In the genomic region with DNA sequence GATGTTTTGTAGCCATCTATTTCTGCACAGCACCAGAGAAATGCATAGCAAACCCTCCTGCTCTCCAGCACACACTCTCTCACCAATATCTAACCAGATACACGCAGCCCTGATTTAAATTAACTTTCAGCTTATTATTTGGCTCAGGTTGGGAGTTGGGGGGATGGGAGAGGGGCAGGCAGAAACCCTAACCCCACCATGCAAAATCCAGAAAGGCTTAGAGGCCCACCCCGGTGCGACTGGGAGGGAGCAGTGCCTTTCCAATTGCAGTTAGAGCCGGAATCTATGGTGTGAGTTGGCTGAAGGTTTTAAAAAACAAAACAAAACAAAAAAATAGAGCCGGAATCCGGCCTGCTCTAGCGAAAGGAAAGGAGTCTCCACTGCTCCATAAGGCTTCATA, we compare ENCODE assay signal across 11 cellular contexts. TPM values are rescaled to one million over a fixed set of nuclear protein-coding genes. Genes with fewer than 3 reads are reported as not detected.
A peak's percentile ranks its signal among the peaks of the same experiment; 100 is the strongest.
DNase-seq lines count a peak whose midpoint lies in the region; ATAC-seq, FAIRE-seq and TF ChIP-seq lines count a peak whose summit lies in the region.
"Had no signal": no experiment of that assay in that cellular context is flagged by ENCODE, and none has a peak within 500 bp of the region (broad histone marks: within the 10 kb centered on the region; RNA-seq: fewer than 3 reads in every experiment).

No MANE protein-coding gene starts in this region.

- TF ChIP-seq RAD21 in A549 (conservative IDR thresholded peaks at IDR 0.05 in 1 of 2, IDR thresholded peaks at IDR 0.05 in 1 of 2), result no peak

- H3K4me2 ChIP-seq in A549, result peak overlapping the region; percentile 89
- H3K4me2 ChIP-seq in hepatocyte, result peak overlapping the region; percentile 93

- H3K4me1 ChIP-seq in A549 (peaks cover 46% of the 10 kb centered on the region), hepatocyte (ENCODE audit: insufficient read depth) (peaks cover 41% of the 10 kb centered on the region), Peyer's patch (peaks cover 10 to 55% (median 27%) of the 10 kb centered on the region in 4 donors)

- peak overlapping the region; percentile 97 to 99 for H3K27ac ChIP-seq in A549
- peak overlapping the region; percentile 98 for H3K27ac ChIP-seq in hepatocyte
- H3K27ac ChIP-seq in Peyer's patch, result no peak overlapping the region

- TF ChIP-seq POLR2A in A549 (IDR thresholded peaks at IDR 0.05; ENCODE audit: low read length) (no peak), GM12891 (IDR thresholded peaks at IDR 0.05; ENCODE audit: low read depth, low read length) (no peak), Peyer's patch (IDR thresholded peaks at IDR 0.05) (no peak)

- H3K27me3 Mint-ChIP-seq in T-helper 17 cell, result peaks cover 79% of the 10 kb centered on the region

- H3K4me3 ChIP-seq in A549, result peak overlapping the region; percentile 80
- H3K4me3 ChIP-seq in hepatocyte, result peak overlapping the region; percentile 69
- H3K4me3 ChIP-seq in Peyer's patch, result no peak overlapping the region

- H3K9me3 ChIP-seq in A549 (no peaks in the 10 kb centered on the region), T-helper 17 cell (ENCODE audit: control insufficient read depth, low read length, poor library complexity, severe bottlenecking) (peaks cover 4% of the 10 kb centered on the region), hepatocyte (ENCODE audit: low read depth) (no peaks in the 10 kb centered on the region), Peyer's patch (no peaks in the 10 kb centered on the region)

- peaks cover 30% of the 10 kb centered on the region for H3K4me1 Mint-ChIP-seq in T-helper 17 cell

- TF ChIP-seq EP300 in A549 (IDR thresholded peaks at IDR 0.05), result no peak

- peaks cover 4% of the 10 kb centered on the region for H3K36me3 Mint-ChIP-seq in T-helper 17 cell (ENCODE audit: low read depth)

- H3K27me3 ChIP-seq in hepatocyte (no peaks in the 10 kb centered on the region), Peyer's patch (peaks cover 0 to 45% of the 10 kb centered on the region in 2 donors)

- H3K4me3 Mint-ChIP-seq in T-helper 17 cell, result peak overlapping the region; percentile 66

- H2AFZ ChIP-seq in hepatocyte, result no peak overlapping the region

- peak overlapping the region; percentile 67 for H3K27ac Mint-ChIP-seq in T-helper 17 cell
- H3K27ac Mint-ChIP-seq: T-helper 1 cell treated with Interleukin-12 subunit alpha and Interleukin-12 subunit beta and Interleukin-4 antibody, amounts not matched to agents 30 μg/mL and 1 μg/mL, for 36 hours had no signal

- POLR2A ChIA-PET in A549 (lab: Yijun Ruan, JAX), result interaction anchor here (0.8 to 2.4 kb wide), 3 partner anchors 53 to 194 kb away, joined by 3 to 7 read pairs (median 5); partner anchors contain the start of gene MALSU1

- FAIRE-seq in A549 (lab: Jason Lieb, UNC), result no peak
- peak; percentile 26 for FAIRE-seq in GM12891 (lab: Jason Lieb, UNC)
- FAIRE-seq: islet of Langerhans had no signal

- H3K36me3 ChIP-seq in hepatocyte (replicated peaks; ENCODE audit: insufficient read depth, low read depth), result no peaks in the 10 kb centered on the region
- no peaks in the 10 kb centered on the region for H3K36me3 ChIP-seq in Peyer's patch

- TF ChIP-seq CTCF in A549 (IDR thresholded peaks at IDR 0.05) (no peak), hepatocyte (IDR thresholded peaks at IDR 0.05; ENCODE audit: poor library complexity) (no peak), Peyer's patch (IDR thresholded peaks at IDR 0.05) (no peak)

- ATAC-seq in A549 (no peak), T-helper 17 cell (no peak), HG02938 (IDR thresholded peaks at IDR 0.05; ENCODE audit: unreplicated experiment) (no peak), HG02642 (IDR thresholded peaks at IDR 0.05; ENCODE audit: poor library complexity, unreplicated experiment) (no peak)

- WGBS in A549 (ENCODE audit: missing lambda C conversion rate), result 3% methylated on average over 7 of the region's 7 CpGs
- 2% methylated on average over 7 of the region's 7 CpGs for WGBS in hepatocyte (ENCODE audit: low lambda C conversion rate, missing lambda C conversion rate)

- DNase-seq in A549 (ENCODE audit: low read depth in 1 of 2, low spot score in 1 of 2), result no peak
- no peak for DNase-seq in GM12891 (ENCODE audit: insufficient read length, low spot score)
- no peak for DNase-seq in T-helper 17 cell
- peak; percentile 10 for DNase-seq in hepatocyte (ENCODE audit: low spot score)
- no peak for DNase-seq in stimulated activated CD4-positive, alpha-beta T cell treated with anti-CD3 and anti-CD28 coated beads, Interleukin-4, amount 100 ng/mL, for 24 hours
- DNase-seq in Peyer's patch, result no peak
- DNase-seq: amniotic stem cell had no signal

- H3K79me2 ChIP-seq in hepatocyte, result peaks cover 77% of the 10 kb centered on the region

- H3K9me2 ChIP-seq in hepatocyte (replicated peaks; ENCODE audit: insufficient read depth), result no peaks in the 10 kb centered on the region

- peaks cover 36% of the 10 kb centered on the region for H4K20me1 ChIP-seq in hepatocyte (ENCODE audit: insufficient read depth, poor library complexity, severe bottlenecking)

- CTCF ChIA-PET in A549 (lab: Yijun Ruan, JAX), result interaction anchor here (0.7 to 1.9 kb wide), 6 partner anchors 14 to 205 kb away, joined by 3 to 11 read pairs (median 4); no protein-coding TSS in a partner anchor

TF ChIP-seq in A549, 52 proteins besides CTCF, POLR2A, EP300 and RAD21:
- TF ChIP-seq ZSCAN20 (CRISPR knock-in tag; IDR thresholded peaks at IDR 0.05), result no peak
- no peak for TF ChIP-seq PHF8 (IDR thresholded peaks at IDR 0.05; ENCODE audit: borderline replicate concordance, low read depth)
- no peak for TF ChIP-seq HEYL (CRISPR knock-in tag; IDR thresholded peaks at IDR 0.05)
- TF ChIP-seq, protein P1, sequence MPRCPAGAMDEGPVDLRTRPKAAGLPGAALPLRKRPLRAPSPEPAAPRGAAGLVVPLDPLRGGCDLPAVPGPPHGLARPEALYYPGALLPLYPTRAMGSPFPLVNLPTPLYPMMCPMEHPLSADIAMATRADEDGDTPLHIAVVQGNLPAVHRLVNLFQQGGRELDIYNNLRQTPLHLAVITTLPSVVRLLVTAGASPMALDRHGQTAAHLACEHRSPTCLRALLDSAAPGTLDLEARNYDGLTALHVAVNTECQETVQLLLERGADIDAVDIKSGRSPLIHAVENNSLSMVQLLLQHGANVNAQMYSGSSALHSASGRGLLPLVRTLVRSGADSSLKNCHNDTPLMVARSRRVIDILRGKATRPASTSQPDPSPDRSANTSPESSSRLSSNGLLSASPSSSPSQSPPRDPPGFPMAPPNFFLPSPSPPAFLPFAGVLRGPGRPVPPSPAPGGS (IDR thresholded peaks at IDR 0.05), result no peak
- no peak for TF ChIP-seq TFCP2L1 (CRISPR knock-in tag; IDR thresholded peaks at IDR 0.05)
TF ChIP-seq in A549: peak in this region for 0.

TF ChIP-seq in GM12891, 5 proteins besides CTCF, POLR2A, EP300 and RAD21:
- TF ChIP-seq PAX5 (IDR thresholded peaks at IDR 0.05; ENCODE audit: insufficient read depth, low read length, severe bottlenecking) (no peak), TAF1 (IDR thresholded peaks at IDR 0.05; ENCODE audit: low read depth, low read length) (no peak), POU2F2 (IDR thresholded peaks at IDR 0.05; ENCODE audit: low read depth, low read length) (no peak), POLR2AphosphoS5 (IDR thresholded peaks at IDR 0.05; ENCODE audit: low read depth, low read length) (no peak), SPI1 (IDR thresholded peaks at IDR 0.05; ENCODE audit: low read depth, low read length) (no peak)

RNA-seq across cellular contexts. Expression of gene IGF2BP3, which starts 3.0 kb away (rescaled TPM):
- 47.2 and 62.0 TPM in 2 replicates for polyA plus RNA-seq in A549 (2011; rRNA removed)
- 12.0 and 12.1 TPM in 2 replicates for polyA plus RNA-seq in A549 (2012; cell fraction: cytosol; rRNA removed)
- polyA plus RNA-seq in A549 (2012; cell fraction: nucleus; rRNA removed), result 27.3 and 36.5 TPM in 2 replicates
- polyA plus RNA-seq in A549 (2017; fragmentation: RNase III; extraction: RNeasy Plus Mini Kit Qiagen cat#74134 plus additional on column Dnase treatment), result 26.7 to 30.4 TPM (median 30.1 TPM) in 3 replicates
- 50.5 and 51.7 TPM in 2 replicates for polyA minus RNA-seq in A549 (2011; rRNA and poly(A)+ RNA removed)
- 31.3 TPM for polyA plus RNA-seq in GM12891 (2012; ENCODE audit: low read depth, missing spikeins)
- total RNA-seq in T-helper 17 cell, result 10 to 100 TPM in 1 of 2 donors, 1 to 10 TPM in 1; 1.4 to 11.0 TPM
- 73.1 and 75.7 TPM in 2 replicates for total RNA-seq in hepatocyte
- 28.9 and 31.1 TPM in 2 replicates for polyA plus RNA-seq in hepatocyte
- total RNA-seq in Peyer's patch, result 1 to 10 TPM in 1 of 4 donors, not detected in 3; 1.1 TPM

Comparison
In these comparisons a context has a peak if more than half of its experiments do, and no peak if none do; other contexts are left out.
1. H3K27ac ChIP-seq: peak in A549 (2 of 2) and hepatocyte (single experiment); none in Peyer's patch (0 of 4).
2. H3K4me3 ChIP-seq: peak in A549 (single experiment) and hepatocyte (single experiment); none in Peyer's patch (0 of 4).